1 cellular context compared by ENCODE assay signal in the genomic region with DNA sequence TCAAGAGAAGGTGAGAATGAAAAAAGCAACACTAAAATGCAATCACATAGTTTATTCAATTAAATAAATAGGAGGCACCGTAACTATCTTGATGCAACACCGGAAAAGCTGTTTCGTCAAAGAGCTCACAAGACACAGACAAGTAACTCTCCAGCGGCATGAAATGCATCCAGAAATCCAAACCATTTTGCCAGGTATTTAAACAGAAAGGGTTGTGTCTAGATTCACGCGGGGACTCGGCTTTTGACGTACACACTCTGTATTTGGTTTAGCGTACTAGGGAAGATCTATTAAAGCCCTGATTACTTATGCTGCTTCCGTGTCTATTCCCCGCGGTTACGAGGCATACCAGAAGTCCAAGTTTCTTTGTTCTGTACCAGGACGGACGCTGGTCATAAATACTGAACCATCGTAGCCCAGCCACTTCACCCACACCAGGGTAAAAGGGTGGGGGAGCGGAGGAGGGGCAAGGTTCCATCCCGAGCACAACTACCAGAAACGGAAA.
TF ChIP-seq lines count a peak whose summit lies in the region.

No MANE protein-coding gene starts in this region.

TF ChIP-seq in IMR-90, 13 proteins besides CTCF, POLR2A, EP300 and RAD21:
- TF ChIP-seq RFX5 (IDR thresholded peaks at IDR 0.05; ENCODE audit: low read depth, low read length) (no peak), RCOR1 (IDR thresholded peaks at IDR 0.05; ENCODE audit: insufficient replicate concordance, low read length) (no peak), CEBPB (IDR thresholded peaks at IDR 0.05; ENCODE audit: low read depth, low read length) (peak; percentile 83), BHLHE40 (IDR thresholded peaks at IDR 0.05; ENCODE audit: low read depth, low read length) (no peak), MXI1 (IDR thresholded peaks at IDR 0.05; ENCODE audit: borderline replicate concordance, low read depth, low read length) (no peak), CHD1 (IDR thresholded peaks at IDR 0.05; ENCODE audit: low read depth, low read length) (0 out of 2 replicates have a peak, but pooled peaks have one; percentile 21), MAFK (IDR thresholded peaks at IDR 0.05; ENCODE audit: low read depth, low read length) (no peak), FOS (IDR thresholded peaks at IDR 0.05; ENCODE audit: low read depth, low read length) (no peak), MAZ (IDR thresholded peaks at IDR 0.05; ENCODE audit: borderline replicate concordance, low read depth, low read length) (peak; percentile 24; the same call in 1 of the 2 replicates), NFE2L2 (IDR thresholded peaks at IDR 0.05; ENCODE audit: low read depth, low read length) (no peak)
- TF ChIP-seq, protein P1, sequence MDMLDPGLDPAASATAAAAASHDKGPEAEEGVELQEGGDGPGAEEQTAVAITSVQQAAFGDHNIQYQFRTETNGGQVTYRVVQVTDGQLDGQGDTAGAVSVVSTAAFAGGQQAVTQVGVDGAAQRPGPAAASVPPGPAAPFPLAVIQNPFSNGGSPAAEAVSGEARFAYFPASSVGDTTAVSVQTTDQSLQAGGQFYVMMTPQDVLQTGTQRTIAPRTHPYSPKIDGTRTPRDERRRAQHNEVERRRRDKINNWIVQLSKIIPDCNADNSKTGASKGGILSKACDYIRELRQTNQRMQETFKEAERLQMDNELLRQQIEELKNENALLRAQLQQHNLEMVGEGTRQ (IDR thresholded peaks at IDR 0.05; ENCODE audit: low read depth, low read length): no peak
- TF ChIP-seq, protein P2, sequence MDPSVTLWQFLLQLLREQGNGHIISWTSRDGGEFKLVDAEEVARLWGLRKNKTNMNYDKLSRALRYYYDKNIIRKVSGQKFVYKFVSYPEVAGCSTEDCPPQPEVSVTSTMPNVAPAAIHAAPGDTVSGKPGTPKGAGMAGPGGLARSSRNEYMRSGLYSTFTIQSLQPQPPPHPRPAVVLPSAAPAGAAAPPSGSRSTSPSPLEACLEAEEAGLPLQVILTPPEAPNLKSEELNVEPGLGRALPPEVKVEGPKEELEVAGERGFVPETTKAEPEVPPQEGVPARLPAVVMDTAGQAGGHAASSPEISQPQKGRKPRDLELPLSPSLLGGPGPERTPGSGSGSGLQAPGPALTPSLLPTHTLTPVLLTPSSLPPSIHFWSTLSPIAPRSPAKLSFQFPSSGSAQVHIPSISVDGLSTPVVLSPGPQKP (IDR thresholded peaks at IDR 0.05; ENCODE audit: borderline replicate concordance, low read depth, low read length): no peak
TF ChIP-seq in IMR-90: peak in this region for 3.
